Comparison of ENCODE assay signal across 15 cellular contexts in genomic region chr4:13355036-13355910, GRCh38.
"Had no signal": no experiment of that assay in that cellular context is flagged by ENCODE, and none has a peak within 500 bp of the region (broad histone marks: within the 10 kb centered on the region; RNA-seq: fewer than 3 reads in every experiment).

No MANE protein-coding gene starts in this region.

- H3K4me3 ChIP-seq: hepatocyte, left ventricle myocardium inferior, sigmoid colon had no signal

- H3K27me3 ChIP-seq: hepatocyte, sigmoid colon had no signal

- H3K27ac ChIP-seq: hepatocyte, left ventricle myocardium inferior, sigmoid colon had no signal

- ATAC-seq: naive thymus-derived CD8-positive, alpha-beta T cell; stimulated activated naive CD8-positive, alpha-beta T cell treated with anti-CD3 and anti-CD28 coated beads, Interleukin-15, Interleukin-2, amounts not matched to agents 100 U/mL and 50 U/mL, for 24 hours had no signal

- DNase-seq: activated CD4-positive, alpha-beta memory T cell treated with anti-CD3 and anti-CD28 coated beads for 36 hours; activated CD4-positive, alpha-beta T cell treated with anti-CD3 and anti-CD28 coated beads for 48 hours; activated naive CD4-positive, alpha-beta T cell treated with Interleukin-2 at 50 U/mL for 16 hours; activated naive CD8-positive, alpha-beta T cell treated with anti-CD3 and anti-CD28 coated beads for 36 hours; activated T-cell treated with anti-CD3 and anti-CD28 coated beads, Interleukin-2, amount 50 U/mL, for 48 hours; amniotic stem cell; effector CD8-positive, alpha-beta T cell; foreskin melanocyte; immature natural killer cell; left ventricle myocardium inferior; naive thymus-derived CD8-positive, alpha-beta T cell; sigmoid colon; stimulated activated CD4-positive, alpha-beta T cell treated with anti-CD3 and anti-CD28 coated beads, Interleukin-4, amount 100 ng/mL, for 24 hours; stimulated activated naive CD8-positive, alpha-beta T cell treated with anti-CD3 and anti-CD28 coated beads, Interleukin-15, Interleukin-2, amounts not matched to agents 100 U/mL and 50 U/mL, for 24 hours had no signal

- H3K4me2 ChIP-seq: hepatocyte had no signal

- H2AFZ ChIP-seq: hepatocyte had no signal
